ENCODE assay signal across 32 cellular contexts in the genomic region with DNA sequence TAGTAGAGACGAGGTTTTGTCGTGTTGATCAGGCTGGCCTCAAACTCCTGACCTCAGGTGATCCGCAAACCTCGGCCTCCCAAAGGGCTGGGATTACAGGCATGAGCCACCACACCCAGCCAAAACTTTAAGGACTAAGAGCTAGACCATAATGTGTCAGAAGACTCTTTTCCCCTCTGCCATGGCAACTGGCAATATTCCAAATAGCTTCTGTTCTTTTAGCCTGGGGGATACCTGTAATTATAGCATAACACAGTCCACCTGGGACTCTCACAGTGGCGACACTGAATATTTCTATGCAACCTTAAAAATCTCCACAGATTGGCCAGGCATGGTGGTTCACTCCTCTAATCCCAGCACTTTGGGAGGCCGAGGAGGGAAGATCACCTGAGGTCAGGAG. TPM values are rescaled to one million over a fixed set of nuclear protein-coding genes. Genes with fewer than 3 reads are reported as not detected.
DNase-seq lines count a peak whose midpoint lies in the region; ATAC-seq, FAIRE-seq and TF ChIP-seq lines count a peak whose summit lies in the region.
"Had no signal": no experiment of that assay in that cellular context is flagged by ENCODE, and none has a peak within 500 bp of the region (broad histone marks: within the 10 kb centered on the region; RNA-seq: fewer than 3 reads in every experiment).

No MANE protein-coding gene starts in this region.

- H3K27ac ChIP-seq in A549 (peak overlapping the region; percentile 26 to 96; a peak in 3 of 6 replicates), RWPE1 (no peak overlapping the region), gastrocnemius medialis (no peak overlapping the region), vagina (no peak overlapping the region)
- H3K27ac ChIP-seq: brain microvascular endothelial cell, gastroesophageal sphincter, psoas muscle, SJSA1, stomach, tibial nerve, VCaP had no signal

- no peaks in the 10 kb centered on the region for H3K27me3 ChIP-seq in gastrocnemius medialis
- no peaks in the 10 kb centered on the region for H3K27me3 ChIP-seq in vagina
- H3K27me3 ChIP-seq: brain microvascular endothelial cell, SJSA1, stomach, tibial nerve had no signal

- no peak for TF ChIP-seq POLR2A in A549 (IDR thresholded peaks at IDR 0.05; ENCODE audit: low read length)
- no peak for TF ChIP-seq POLR2A in gastrocnemius medialis (IDR thresholded peaks at IDR 0.05)
- no peak for TF ChIP-seq POLR2A in vagina (IDR thresholded peaks at IDR 0.05)

- CTCF ChIA-PET in A549 (lab: Yijun Ruan, JAX) (interaction anchor here (0.7 to 1.3 kb wide), 2 partner anchors 44 to 46 kb away, joined by 3 to 4 read pairs; partner anchors contain the start of gene RBM47), RWPE1 (lab: Yijun Ruan, JAX) (interaction anchor here (0.7 kb wide), 1 partner anchor 350 kb away, joined by 4 read pairs; no protein-coding TSS in a partner anchor)

- WGBS in A549 (ENCODE audit: missing lambda C conversion rate), result 96% methylated on average over 5 of the region's 6 CpGs

- no peak overlapping the region for H3K4me2 ChIP-seq in A549

- no peak for TF ChIP-seq RAD21 in A549 (conservative IDR thresholded peaks at IDR 0.05 in 1 of 2, IDR thresholded peaks at IDR 0.05 in 1 of 2)

- DNase-seq in A549 (ENCODE audit: low read depth in 1 of 2, low spot score in 1 of 2) (no peak), DMS79 treated with DMSO at 0.1 percent for 48 hours (lab: John Stamatoyannopoulos, UW) (peak; percentile 35), NCI-H2081 (lab: John Stamatoyannopoulos, UW) (peak; percentile 70 to 84), RWPE1 (ENCODE audit: low spot score) (peak; percentile 18), head of caudate nucleus (no peak), gastrocnemius medialis (no peak), vagina (ENCODE audit: extremely low spot score in 2 of 2) (no peak), KG1 (lab: John Stamatoyannopoulos, UW) (no peak)
- DNase-seq: activated CD4-positive, alpha-beta T cell treated with anti-CD3 and anti-CD28 coated beads for 36 hours; activated CD8-positive, alpha-beta T cell treated with anti-CD3 and anti-CD28 coated beads, Interleukin-2, amount 10 ng/mL, durations not matched to agents 7 days and 5 days; amygdala; brain microvascular endothelial cell; DMS153; H7; hippocampal formation; mucosa of descending colon; NCI-H1092; NCI-H446 treated with DMSO at 0.1 percent for 48 hours; occipital lobe; psoas muscle; RPMI8226; stimulated activated CD4-positive, alpha-beta T cell treated with anti-CD3 and anti-CD28 coated beads, Interleukin-4, amount 100 ng/mL, for 1 hour; stomach; T1000 had no signal

- no peak for TF ChIP-seq EP300 in A549 (IDR thresholded peaks at IDR 0.05)

- intact Hi-C loops in head of caudate nucleus (cut with DNase I), result no loop called here
- intact Hi-C loops in gastrocnemius medialis (cut with DNase I; ENCODE audit: low total_unique reads), result no loop called here
- intact Hi-C loops in vagina (cut with DNase I), result no loop called here

- POLR2A ChIA-PET in A549 (lab: Yijun Ruan, JAX), result no interaction called here
- POLR2A ChIA-PET in RWPE1 (lab: Yijun Ruan, JAX; ENCODE audit: low non-redundant PET), result no interaction called here

- TF ChIP-seq CTCF in A549 (IDR thresholded peaks at IDR 0.05) (no peak), RWPE1 (conservative IDR thresholded peaks at IDR 0.05; ENCODE audit: low read depth) (no peak), gastrocnemius medialis (IDR thresholded peaks at IDR 0.05 in 4 of 5, conservative IDR thresholded peaks at IDR 0.05 in 1 of 5) (no peak), vagina (IDR thresholded peaks at IDR 0.05) (no peak)

- H3K9me3 ChIP-seq in A549, result no peaks in the 10 kb centered on the region
- no peaks in the 10 kb centered on the region for H3K9me3 ChIP-seq in gastrocnemius medialis
- no peaks in the 10 kb centered on the region for H3K9me3 ChIP-seq in vagina
- H3K9me3 ChIP-seq: gastroesophageal sphincter, mucosa of descending colon, psoas muscle, SJSA1, stomach, tibial nerve had no signal

- in situ Hi-C loops in gastrocnemius medialis (cut with MboI; ENCODE audit: low sequenced_read_pairs in 4 of 4), result no loop called here

- no peak for FAIRE-seq in A549 (lab: Jason Lieb, UNC)

- H3K36me3 ChIP-seq in gastrocnemius medialis (no peaks in the 10 kb centered on the region), vagina (no peaks in the 10 kb centered on the region)
- H3K36me3 ChIP-seq: brain microvascular endothelial cell, gastroesophageal sphincter, SJSA1, stomach, tibial nerve had no signal

- no peak overlapping the region for H3K4me3 ChIP-seq in A549
- H3K4me3 ChIP-seq in gastrocnemius medialis, result no peak overlapping the region
- no peak overlapping the region for H3K4me3 ChIP-seq in vagina
- H3K4me3 ChIP-seq: gastroesophageal sphincter, lung, mucosa of descending colon, psoas muscle, SJSA1, stomach, tibial nerve had no signal

- ATAC-seq in A549, result no peak
- no peak for ATAC-seq in gastrocnemius medialis
- ATAC-seq: activated CD4-positive, alpha-beta T cell treated with anti-CD3 and anti-CD28 coated beads for 36 hours; activated CD8-positive, alpha-beta T cell treated with anti-CD3 and anti-CD28 coated beads, Interleukin-2, amount 10 ng/mL, durations not matched to agents 7 days and 5 days; activated T-helper 17 cell treated with anti-CD3 and anti-CD28 coated beads, Interleukin-2, amount 50 U/mL, for 72 hours; gastroesophageal sphincter; mucosa of descending colon; natural killer cell treated with Interleukin-12 subunit alpha and Interleukin-12 subunit beta and Interleukin-15 and Interleukin-18, amount 100 ng/mL, for 72 hours; psoas muscle; sciatic nerve had no signal

- H3K4me1 ChIP-seq in A549, result peaks cover 26% of the 10 kb centered on the region
- H3K4me1 ChIP-seq in gastrocnemius medialis, result no peaks in the 10 kb centered on the region
- H3K4me1 ChIP-seq in vagina, result no peaks in the 10 kb centered on the region
- H3K4me1 ChIP-seq: gastroesophageal sphincter, psoas muscle had no signal

TF ChIP-seq in A549, 52 proteins besides CTCF, POLR2A, EP300 and RAD21:
- TF ChIP-seq ZSCAN20 (CRISPR knock-in tag; IDR thresholded peaks at IDR 0.05), result no peak
- no peak for TF ChIP-seq FOSL2 (IDR thresholded peaks at IDR 0.05)
- no peak for TF ChIP-seq FOSL2 (CRISPR knock-in tag; IDR thresholded peaks at IDR 0.05)
- TF ChIP-seq MYC (IDR thresholded peaks at IDR 0.05; ENCODE audit: borderline replicate concordance, low read length), result no peak
- no peak for TF ChIP-seq JUN (IDR thresholded peaks at IDR 0.05)
- no peak for TF ChIP-seq BCL3 (IDR thresholded peaks at IDR 0.05)
- TF ChIP-seq, protein P1, sequence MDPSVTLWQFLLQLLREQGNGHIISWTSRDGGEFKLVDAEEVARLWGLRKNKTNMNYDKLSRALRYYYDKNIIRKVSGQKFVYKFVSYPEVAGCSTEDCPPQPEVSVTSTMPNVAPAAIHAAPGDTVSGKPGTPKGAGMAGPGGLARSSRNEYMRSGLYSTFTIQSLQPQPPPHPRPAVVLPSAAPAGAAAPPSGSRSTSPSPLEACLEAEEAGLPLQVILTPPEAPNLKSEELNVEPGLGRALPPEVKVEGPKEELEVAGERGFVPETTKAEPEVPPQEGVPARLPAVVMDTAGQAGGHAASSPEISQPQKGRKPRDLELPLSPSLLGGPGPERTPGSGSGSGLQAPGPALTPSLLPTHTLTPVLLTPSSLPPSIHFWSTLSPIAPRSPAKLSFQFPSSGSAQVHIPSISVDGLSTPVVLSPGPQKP (IDR thresholded peaks at IDR 0.05; ENCODE audit: low read depth, low read length), result no peak
- TF ChIP-seq HDAC2 (IDR thresholded peaks at IDR 0.05), result no peak
- no peak for TF ChIP-seq NFE2L2 (conservative IDR thresholded peaks at IDR 0.05; ENCODE audit: low read length)
- TF ChIP-seq HOXA7 (CRISPR knock-in tag; IDR thresholded peaks at IDR 0.05), result no peak
- no peak for TF ChIP-seq KDM1A (IDR thresholded peaks at IDR 0.05; ENCODE audit: low read depth)
- TF ChIP-seq CBX8 (IDR thresholded peaks at IDR 0.05), result no peak
- no peak for TF ChIP-seq JUNB (IDR thresholded peaks at IDR 0.05)
- no peak for TF ChIP-seq USF2 (IDR thresholded peaks at IDR 0.05)
- TF ChIP-seq RCOR1 (IDR thresholded peaks at IDR 0.05; ENCODE audit: low read depth, low read length), result no peak
- no peak for TF ChIP-seq PHF8 (IDR thresholded peaks at IDR 0.05; ENCODE audit: borderline replicate concordance, low read depth)
- TF ChIP-seq ZFP36 (IDR thresholded peaks at IDR 0.05; ENCODE audit: borderline replicate concordance, partially characterized antibody), result no peak
- TF ChIP-seq KDM5A (IDR thresholded peaks at IDR 0.05), result no peak

RNA-seq across cellular contexts. Expression of gene RBM47, which starts 45.5 kb away (rescaled TPM):
- polyA plus RNA-seq in A549 (2011; rRNA removed), result 37.3 and 38.1 TPM in 2 replicates
- 53.4 and 68.8 TPM in 2 replicates for polyA plus RNA-seq in A549 (2012; cell fraction: cytosol; rRNA removed)
- 63.9 and 115 TPM in 2 replicates for polyA plus RNA-seq in A549 (2012; cell fraction: nucleus; rRNA removed)
- polyA plus RNA-seq in A549 (2017; fragmentation: RNase III; extraction: RNeasy Plus Mini Kit Qiagen cat#74134 plus additional on column Dnase treatment), result 33.2 to 43.3 TPM (median 41.5 TPM) in 3 replicates
- polyA minus RNA-seq in A549 (2011; rRNA and poly(A)+ RNA removed), result 37.6 and 44.1 TPM in 2 replicates
- total RNA-seq in gastrocnemius medialis, result 1 to 10 TPM; 1.5 to 8.7 (median 4.3) TPM
- total RNA-seq in vagina, result 61.1 TPM

Comparison
In these comparisons a context has a peak if more than half of its experiments do, and no peak if none do; other contexts are left out.
1. DNase-seq: peak in DMS79 treated with DMSO at 0.1 percent for 48 hours (single experiment), NCI-H2081 (2 of 2) and RWPE1 (single experiment); none in A549 (0 of 2), head of caudate nucleus (0 of 42), gastrocnemius medialis (0 of 2), vagina (0 of 2) and KG1 (single experiment).
2. H3K27ac ChIP-seq: peak in A549 (2 of 2); none in RWPE1 (single experiment), gastrocnemius medialis (0 of 4) and vagina (single experiment).